Comparison of ENCODE assay signal across 30 cellular contexts in genomic region chr5:3836528-3836927, GRCh38.
"Had no signal": no experiment of that assay in that cellular context is flagged by ENCODE, and none has a peak within 500 bp of the region (broad histone marks: within the 10 kb centered on the region; RNA-seq: fewer than 3 reads in every experiment).

No MANE protein-coding gene starts in this region.

- H3K36me3 ChIP-seq: brain microvascular endothelial cell, Peyer's patch, SJCRH30 had no signal

- H3K27me3 ChIP-seq: brain microvascular endothelial cell, Peyer's patch, SJCRH30 had no signal

- H3K4me3 ChIP-seq: Peyer's patch, SJCRH30, SK-N-MC had no signal

- FAIRE-seq: TTC549 had no signal

- H3K27ac ChIP-seq: brain microvascular endothelial cell, Peyer's patch, SJCRH30, SK-N-MC had no signal

- DNase-seq: activated CD4-positive, alpha-beta T cell treated with anti-CD3 and anti-CD28 coated beads, Interleukin-2, amount 10 ng/mL, durations not matched to agents 24 days and 14 days; activated CD4-positive, alpha-beta T cell treated with anti-CD3 and anti-CD28 coated beads, Interleukin-2, amount 50 U/mL, for 4 hours; activated CD8-positive, alpha-beta T cell treated with anti-CD3 and anti-CD28 coated beads for 36 hours; activated effector memory CD4-positive, alpha-beta T cell treated with anti-CD3 and anti-CD28 coated beads, Interleukin-2, amount 50 U/mL, for 16 hours; activated naive CD4-positive, alpha-beta T cell; activated naive CD4-positive, alpha-beta T cell treated with anti-CD3 and anti-CD28 coated beads, Interleukin-2, amount 50 U/mL, for 16 hours; activated naive CD8-positive, alpha-beta T cell treated with anti-CD3 and anti-CD28 coated beads for 36 hours; activated T-cell treated with anti-CD3 and anti-CD28 coated beads, Interleukin-2, amount 50 U/mL, for 1 hour; activated T-cell treated with anti-CD3 and anti-CD28 coated beads, Interleukin-2, amount 50 U/mL, for 72 hours; amniotic stem cell; aorta; brain microvascular endothelial cell; Kasumi-1; KG1; MM.1S; NCI-H1105; NCI-H1417 treated with DMSO at 0.1 percent for 48 hours; NCI-H1694; NCI-H1930; NCI-H2081 treated with DMSO at 0.1 percent for 48 hours; NCI-H226; NCI-H446 treated with DMSO at 0.1 percent for 48 hours; NCI-H524; NCI-H69; NCI-H82; Peyer's patch; SHP77; SJCRH30 had no signal

- H3K4me1 ChIP-seq: Peyer's patch, SJCRH30 had no signal

- H3K9me3 ChIP-seq: Peyer's patch, SJCRH30 had no signal
